1 cellular context compared by ENCODE assay signal in genomic region chr19:4815426-4816387, GRCh38.
TF ChIP-seq lines count a peak whose summit lies in the region.

No MANE protein-coding gene starts in this region.

TF ChIP-seq in HepG2, 621 proteins besides CTCF, POLR2A, EP300 and RAD21 (continued from another document and continues in another):
- TF ChIP-seq, protein P1, sequence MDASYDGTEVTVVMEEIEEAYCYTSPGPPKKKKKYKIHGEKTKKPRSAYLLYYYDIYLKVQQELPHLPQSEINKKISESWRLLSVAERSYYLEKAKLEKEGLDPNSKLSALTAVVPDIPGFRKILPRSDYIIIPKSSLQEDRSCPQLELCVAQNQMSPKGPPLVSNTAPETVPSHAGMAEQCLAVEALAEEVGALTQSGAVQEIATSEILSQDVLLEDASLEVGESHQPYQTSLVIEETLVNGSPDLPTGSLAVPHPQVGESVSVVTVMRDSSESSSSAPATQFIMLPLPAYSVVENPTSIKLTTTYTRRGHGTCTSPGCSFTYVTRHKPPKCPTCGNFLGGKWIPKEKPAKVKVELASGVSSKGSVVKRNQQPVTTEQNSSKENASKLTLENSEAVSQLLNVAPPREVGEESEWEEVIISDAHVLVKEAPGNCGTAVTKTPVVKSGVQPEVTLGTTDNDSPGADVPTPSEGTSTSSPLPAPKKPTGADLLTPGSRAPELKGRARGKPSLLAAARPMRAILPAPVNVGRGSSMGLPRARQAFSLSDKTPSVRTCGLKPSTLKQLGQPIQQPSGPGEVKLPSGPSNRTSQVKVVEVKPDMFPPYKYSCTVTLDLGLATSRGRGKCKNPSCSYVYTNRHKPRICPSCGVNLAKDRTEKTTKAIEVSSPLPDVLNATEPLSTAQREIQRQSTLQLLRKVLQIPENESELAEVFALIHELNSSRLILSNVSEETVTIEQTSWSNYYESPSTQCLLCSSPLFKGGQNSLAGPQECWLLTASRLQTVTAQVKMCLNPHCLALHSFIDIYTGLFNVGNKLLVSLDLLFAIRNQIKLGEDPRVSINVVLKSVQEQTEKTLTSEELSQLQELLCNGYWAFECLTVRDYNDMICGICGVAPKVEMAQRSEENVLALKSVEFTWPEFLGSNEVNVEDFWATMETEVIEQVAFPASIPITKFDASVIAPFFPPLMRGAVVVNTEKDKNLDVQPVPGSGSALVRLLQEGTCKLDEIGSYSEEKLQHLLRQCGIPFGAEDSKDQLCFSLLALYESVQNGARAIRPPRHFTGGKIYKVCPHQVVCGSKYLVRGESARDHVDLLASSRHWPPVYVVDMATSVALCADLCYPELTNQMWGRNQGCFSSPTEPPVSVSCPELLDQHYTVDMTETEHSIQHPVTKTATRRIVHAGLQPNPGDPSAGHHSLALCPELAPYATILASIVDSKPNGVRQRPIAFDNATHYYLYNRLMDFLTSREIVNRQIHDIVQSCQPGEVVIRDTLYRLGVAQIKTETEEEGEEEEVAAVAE (CRISPR knock-in tag; IDR thresholded peaks at IDR 0.05; ENCODE audit: borderline replicate concordance), result no peak
- no peak for TF ChIP-seq SSRP1 (CRISPR knock-in tag; IDR thresholded peaks at IDR 0.05)
- TF ChIP-seq HNF4A (CRISPR knock-in tag; IDR thresholded peaks at IDR 0.05), result 0 out of 2 replicates have a peak, but pooled peaks have one; percentile 44
- no peak for TF ChIP-seq ZNF232 (CRISPR knock-in tag; IDR thresholded peaks at IDR 0.05; ENCODE audit: borderline replicate concordance)
- TF ChIP-seq SAP130 (CRISPR knock-in tag; IDR thresholded peaks at IDR 0.05; ENCODE audit: low read depth), result peak; percentile 95
- TF ChIP-seq RNF2 (conservative IDR thresholded peaks at IDR 0.05; ENCODE audit: low read depth), result no peak
- no peak; the same call in 1 of the 2 replicates for TF ChIP-seq RARA (CRISPR knock-in tag; IDR thresholded peaks at IDR 0.05)
- peak; percentile 75; the same call in 1 of the 2 replicates for TF ChIP-seq SALL1 (CRISPR knock-in tag; IDR thresholded peaks at IDR 0.05)
- TF ChIP-seq MED13 (CRISPR knock-in tag; IDR thresholded peaks at IDR 0.05), result no peak
- TF ChIP-seq PHF20 (CRISPR knock-in tag; IDR thresholded peaks at IDR 0.05), result peak; percentile 84
- no peak for TF ChIP-seq SIX1 (CRISPR knock-in tag; IDR thresholded peaks at IDR 0.05; ENCODE audit: borderline replicate concordance)
- TF ChIP-seq KDM4B (CRISPR knock-in tag; IDR thresholded peaks at IDR 0.05), result no peak
- no peak for TF ChIP-seq NFKBIZ (CRISPR knock-in tag; IDR thresholded peaks at IDR 0.05)
- TF ChIP-seq HINFP (CRISPR knock-in tag; IDR thresholded peaks at IDR 0.05; ENCODE audit: low read depth), result 0 out of 2 replicates have a peak, but pooled peaks have one; percentile 60
- 0 out of 4 replicates have a peak, but pooled peaks of 1 of the 2 experiments have one; percentile 28 for TF ChIP-seq KLF16 (CRISPR knock-in tag; IDR thresholded peaks at IDR 0.05)
- TF ChIP-seq ZNF143 (CRISPR knock-in tag; IDR thresholded peaks at IDR 0.05), result peak; percentile 95
- TF ChIP-seq SRSF9 (IDR thresholded peaks at IDR 0.05; ENCODE audit: borderline replicate concordance, insufficient read depth, low read depth, low read length, poor library complexity, severe bottlenecking), result no peak
- TF ChIP-seq ZBTB38 (CRISPR knock-in tag; IDR thresholded peaks at IDR 0.05), result peak; percentile 21; the same call in 1 of the 2 replicates
- TF ChIP-seq, protein P2, sequence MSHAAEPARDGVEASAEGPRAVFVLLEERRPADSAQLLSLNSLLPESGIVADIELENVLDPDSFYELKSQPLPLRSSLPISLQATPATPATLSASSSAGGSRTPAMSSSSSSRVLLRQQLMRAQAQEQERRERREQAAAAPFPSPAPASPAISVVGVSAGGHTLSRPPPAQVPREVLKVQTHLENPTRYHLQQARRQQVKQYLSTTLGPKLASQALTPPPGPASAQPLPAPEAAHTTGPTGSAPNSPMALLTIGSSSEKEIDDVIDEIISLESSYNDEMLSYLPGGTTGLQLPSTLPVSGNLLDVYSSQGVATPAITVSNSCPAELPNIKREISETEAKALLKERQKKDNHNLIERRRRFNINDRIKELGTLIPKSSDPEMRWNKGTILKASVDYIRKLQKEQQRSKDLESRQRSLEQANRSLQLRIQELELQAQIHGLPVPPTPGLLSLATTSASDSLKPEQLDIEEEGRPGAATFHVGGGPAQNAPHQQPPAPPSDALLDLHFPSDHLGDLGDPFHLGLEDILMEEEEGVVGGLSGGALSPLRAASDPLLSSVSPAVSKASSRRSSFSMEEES (CRISPR knock-in tag; IDR thresholded peaks at IDR 0.05), result peak; percentile 71; the same call in 1 of the 2 replicates
- no peak for TF ChIP-seq KLF9 (CRISPR knock-in tag; IDR thresholded peaks at IDR 0.05; ENCODE audit: low read depth)
- TF ChIP-seq NCOA5 (CRISPR knock-in tag; IDR thresholded peaks at IDR 0.05), result no peak
- TF ChIP-seq ZNF607 (CRISPR knock-in tag; IDR thresholded peaks at IDR 0.05; ENCODE audit: borderline replicate concordance), result 0 out of 2 replicates have a peak, but pooled peaks have one; percentile 11
- TF ChIP-seq, protein P3, sequence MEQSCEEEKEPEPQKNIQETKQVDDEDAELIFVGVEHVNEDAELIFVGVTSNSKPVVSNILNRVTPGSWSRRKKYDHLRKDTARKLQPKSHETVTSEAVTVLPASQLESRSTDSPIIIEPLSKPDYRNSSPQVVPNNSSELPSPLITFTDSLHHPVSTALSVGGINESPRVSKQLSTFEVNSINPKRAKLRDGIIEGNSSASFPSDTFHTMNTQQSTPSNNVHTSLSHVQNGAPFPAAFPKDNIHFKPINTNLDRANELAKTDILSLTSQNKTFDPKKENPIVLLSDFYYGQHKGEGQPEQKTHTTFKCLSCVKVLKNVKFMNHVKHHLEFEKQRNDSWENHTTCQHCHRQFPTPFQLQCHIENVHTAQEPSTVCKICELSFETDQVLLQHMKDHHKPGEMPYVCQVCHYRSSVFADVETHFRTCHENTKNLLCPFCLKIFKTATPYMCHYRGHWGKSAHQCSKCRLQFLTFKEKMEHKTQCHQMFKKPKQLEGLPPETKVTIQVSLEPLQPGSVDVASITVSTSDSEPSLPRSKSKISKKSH (CRISPR knock-in tag; IDR thresholded peaks at IDR 0.05; ENCODE audit: borderline replicate concordance), result peak; percentile 10; the same call in 1 of the 2 replicates
- TF ChIP-seq MEIS2 (CRISPR knock-in tag; IDR thresholded peaks at IDR 0.05), result no peak
- TF ChIP-seq KDM6A (CRISPR knock-in tag; IDR thresholded peaks at IDR 0.05; ENCODE audit: low read depth), result no peak
- 0 out of 2 replicates have a peak, but pooled peaks have one; percentile 45 for TF ChIP-seq KLF11 (CRISPR knock-in tag; IDR thresholded peaks at IDR 0.05)
- TF ChIP-seq ATF7 (IDR thresholded peaks at IDR 0.05), result 0 out of 2 replicates have a peak, but pooled peaks have one; percentile 4
- TF ChIP-seq ATF7 (CRISPR knock-in tag; IDR thresholded peaks at IDR 0.05), result no peak
- peak; percentile 67; the same call in 1 of the 2 replicates for TF ChIP-seq HOXA3 (CRISPR knock-in tag; IDR thresholded peaks at IDR 0.05)
- no peak for TF ChIP-seq ZBTB14 (CRISPR knock-in tag; IDR thresholded peaks at IDR 0.05)
- TF ChIP-seq MXD4 (CRISPR knock-in tag; IDR thresholded peaks at IDR 0.05), result peak; percentile 93
- TF ChIP-seq KDM2A (CRISPR knock-in tag; IDR thresholded peaks at IDR 0.05; ENCODE audit: borderline replicate concordance, low read depth), result peak; percentile 86
- TF ChIP-seq USF2 (IDR thresholded peaks at IDR 0.05; ENCODE audit: low read depth, low read length), result peak; percentile 94
- TF ChIP-seq USF2 (CRISPR knock-in tag; IDR thresholded peaks at IDR 0.05; ENCODE audit: borderline replicate concordance), result peak; percentile 99
- TF ChIP-seq BCL3 (CRISPR knock-in tag; IDR thresholded peaks at IDR 0.05), result no peak
- no peak for TF ChIP-seq ZNF343 (CRISPR knock-in tag; IDR thresholded peaks at IDR 0.05)
- TF ChIP-seq, protein P4, sequence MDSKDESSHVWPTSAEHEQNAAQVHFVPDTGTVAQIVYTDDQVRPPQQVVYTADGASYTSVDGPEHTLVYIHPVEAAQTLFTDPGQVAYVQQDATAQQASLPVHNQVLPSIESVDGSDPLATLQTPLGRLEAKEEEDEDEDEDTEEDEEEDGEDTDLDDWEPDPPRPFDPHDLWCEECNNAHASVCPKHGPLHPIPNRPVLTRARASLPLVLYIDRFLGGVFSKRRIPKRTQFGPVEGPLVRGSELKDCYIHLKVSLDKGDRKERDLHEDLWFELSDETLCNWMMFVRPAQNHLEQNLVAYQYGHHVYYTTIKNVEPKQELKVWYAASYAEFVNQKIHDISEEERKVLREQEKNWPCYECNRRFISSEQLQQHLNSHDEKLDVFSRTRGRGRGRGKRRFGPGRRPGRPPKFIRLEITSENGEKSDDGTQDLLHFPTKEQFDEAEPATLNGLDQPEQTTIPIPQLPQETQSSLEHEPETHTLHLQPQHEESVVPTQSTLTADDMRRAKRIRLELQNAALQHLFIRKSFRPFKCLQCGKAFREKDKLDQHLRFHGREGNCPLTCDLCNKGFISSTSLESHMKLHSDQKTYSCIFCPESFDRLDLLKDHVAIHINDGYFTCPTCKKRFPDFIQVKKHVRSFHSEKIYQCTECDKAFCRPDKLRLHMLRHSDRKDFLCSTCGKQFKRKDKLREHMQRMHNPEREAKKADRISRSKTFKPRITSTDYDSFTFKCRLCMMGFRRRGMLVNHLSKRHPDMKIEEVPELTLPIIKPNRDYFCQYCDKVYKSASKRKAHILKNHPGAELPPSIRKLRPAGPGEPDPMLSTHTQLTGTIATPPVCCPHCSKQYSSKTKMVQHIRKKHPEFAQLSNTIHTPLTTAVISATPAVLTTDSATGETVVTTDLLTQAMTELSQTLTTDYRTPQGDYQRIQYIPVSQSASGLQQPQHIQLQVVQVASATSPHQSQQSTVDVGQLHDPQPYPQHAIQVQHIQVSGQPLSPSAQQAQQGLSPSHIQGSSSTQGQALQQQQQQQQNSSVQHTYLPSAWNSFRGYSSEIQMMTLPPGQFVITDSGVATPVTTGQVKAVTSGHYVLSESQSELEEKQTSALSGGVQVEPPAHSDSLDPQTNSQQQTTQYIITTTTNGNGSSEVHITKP (CRISPR knock-in tag; IDR thresholded peaks at IDR 0.05; ENCODE audit: low read depth), result no peak
- TF ChIP-seq RBM22 (optimal IDR thresholded peaks at IDR 0.05; ENCODE audit: low read length), result peak; percentile 53
- no peak for TF ChIP-seq TEAD2 (CRISPR knock-in tag; IDR thresholded peaks at IDR 0.05)
- TF ChIP-seq JUNB (CRISPR knock-in tag; IDR thresholded peaks at IDR 0.05; ENCODE audit: borderline replicate concordance), result no peak
- TF ChIP-seq FOXO4 (CRISPR knock-in tag; conservative IDR thresholded peaks at IDR 0.05), result no peak
- TF ChIP-seq CBX5 (CRISPR knock-in tag; IDR thresholded peaks at IDR 0.05; ENCODE audit: borderline replicate concordance), result peak; percentile 18; the same call in 1 of the 2 replicates
- no peak for TF ChIP-seq GZF1 (CRISPR knock-in tag; IDR thresholded peaks at IDR 0.05)
